15 cellular contexts compared by ENCODE assay signal in the genomic region with DNA sequence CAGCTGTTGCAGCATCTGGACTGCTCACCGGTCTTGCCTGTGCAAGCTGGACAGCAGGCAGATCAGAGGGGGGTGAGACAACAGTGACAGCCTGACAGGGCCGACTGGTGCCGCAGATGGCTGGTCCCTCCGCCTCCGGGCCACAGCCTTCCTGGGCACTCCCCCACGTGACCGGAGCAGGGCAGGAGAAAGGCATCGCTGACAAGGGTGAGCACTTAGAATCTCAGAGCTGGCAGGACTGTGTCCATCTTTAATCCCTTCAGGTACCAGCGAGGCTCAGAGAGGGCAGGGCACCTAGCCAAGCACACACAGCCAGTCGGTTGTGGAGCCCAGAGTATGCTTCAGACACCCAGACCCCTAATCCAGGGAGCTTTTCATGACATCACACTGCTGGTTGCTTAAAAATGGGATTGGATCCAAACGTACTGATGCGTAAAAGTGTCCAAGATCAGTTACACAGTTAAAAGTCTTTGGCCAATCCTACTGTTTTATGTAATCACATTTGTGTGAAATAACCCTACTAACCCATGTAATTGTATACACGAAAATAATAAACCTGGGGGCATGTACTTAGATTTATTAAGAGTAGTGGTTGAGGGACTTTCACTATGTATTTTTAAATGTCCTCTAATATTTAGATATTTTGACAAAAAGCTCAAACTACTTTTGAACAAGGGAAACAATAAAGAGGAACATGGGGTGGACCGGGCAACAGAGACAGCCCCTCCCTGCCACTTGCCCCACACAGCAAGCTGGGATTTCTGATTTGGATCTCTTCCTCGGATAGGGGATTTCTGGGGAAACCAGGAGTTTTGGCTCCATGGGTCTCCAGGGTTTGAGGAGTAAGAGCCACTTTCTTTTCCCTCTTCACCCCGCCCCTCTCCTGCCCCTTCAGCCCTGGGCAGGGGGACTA. TPM values are rescaled to one million over a fixed set of nuclear protein-coding genes. Genes with fewer than 3 reads are reported as not detected.
DNase-seq lines count a peak whose midpoint lies in the region; ATAC-seq lines count a peak whose summit lies in the region.
"Had no signal": no experiment of that assay in that cellular context is flagged by ENCODE, and none has a peak within 500 bp of the region (broad histone marks: within the 10 kb centered on the region; RNA-seq: fewer than 3 reads in every experiment).

No MANE protein-coding gene starts in this region.

- H3K4me3 Mint-ChIP-seq in stimulated activated naive B cell treated with anti-CD40 and anti-IgM and Interleukin-4, amounts not matched to agents 10 μg/mL and 1 μg/mL and 100 μg/mL, for 72 hours: no peak overlapping the region
- H3K4me3 Mint-ChIP-seq: activated CD8-positive, alpha-beta memory T cell treated with anti-CD3 and anti-CD28 coated beads, Interleukin-2, amount 10 ng/mL, durations not matched to agents 7 days and 5 days; T-helper 2 cell treated with Interferon-gamma antibody and Interleukin-4, amounts not matched to agents 5 μg/mL and 100 μg/mL, for 36 hours had no signal

- no peak overlapping the region for H3K9ac ChIP-seq in HUES64 (ENCODE audit: low read depth, low read length)

- peaks cover 60 to 65% of the 10 kb centered on the region in 2 donors for H3K27me3 Mint-ChIP-seq in stimulated activated naive B cell treated with anti-CD40 and anti-IgM and Interleukin-4, amounts not matched to agents 10 μg/mL and 1 μg/mL and 100 μg/mL, for 72 hours

- H3K27ac ChIP-seq in HUES64 (ENCODE audit: low read depth, low read length) (no peak overlapping the region), layer of hippocampus (ENCODE audit: low read depth, low read length) (peak overlapping the region; percentile 95)
- H3K27ac ChIP-seq: left ventricle myocardium inferior had no signal

- H3K36me3 Mint-ChIP-seq in stimulated activated naive B cell treated with anti-CD40 and anti-IgM and Interleukin-4, amounts not matched to agents 10 μg/mL and 1 μg/mL and 100 μg/mL, for 72 hours: no peaks in the 10 kb centered on the region
- H3K36me3 Mint-ChIP-seq: activated CD8-positive, alpha-beta memory T cell treated with anti-CD3 and anti-CD28 coated beads, Interleukin-2, amount 10 ng/mL, durations not matched to agents 7 days and 5 days had no signal

- no peaks in the 10 kb centered on the region for H3K9me3 ChIP-seq in HUES64 (ENCODE audit: insufficient read depth, low read depth, low read length)
- H3K9me3 ChIP-seq: left ventricle myocardium inferior had no signal

- no peaks in the 10 kb centered on the region for H3K4me1 Mint-ChIP-seq in stimulated activated naive B cell treated with anti-CD40 and anti-IgM and Interleukin-4, amounts not matched to agents 10 μg/mL and 1 μg/mL and 100 μg/mL, for 72 hours
- H3K4me1 Mint-ChIP-seq: activated CD8-positive, alpha-beta memory T cell treated with anti-CD3 and anti-CD28 coated beads, Interleukin-2, amount 10 ng/mL, durations not matched to agents 7 days and 5 days had no signal

- ATAC-seq in GM19395 (IDR thresholded peaks at IDR 0.05; ENCODE audit: unreplicated experiment): no peak
- ATAC-seq in stimulated activated naive B cell treated with anti-CD40 and anti-IgM and Interleukin-4, amounts not matched to agents 10 μg/mL and 1 μg/mL and 100 μg/mL, for 72 hours (replicated peaks): no peak
- ATAC-seq: activated CD8-positive, alpha-beta memory T cell treated with anti-CD3 and anti-CD28 coated beads, Interleukin-2, amount 10 ng/mL, durations not matched to agents 7 days and 5 days had no signal

- H3K9me3 Mint-ChIP-seq in stimulated activated naive B cell treated with anti-CD40 and anti-IgM and Interleukin-4, amounts not matched to agents 10 μg/mL and 1 μg/mL and 100 μg/mL, for 72 hours: no peaks in the 10 kb centered on the region
- H3K9me3 Mint-ChIP-seq: T-helper 2 cell treated with Interferon-gamma antibody and Interleukin-4, amounts not matched to agents 5 μg/mL and 100 μg/mL, for 36 hours had no signal

- H3K4me3 ChIP-seq in HUES64 (ENCODE audit: low read length): peak overlapping the region; percentile 30; the same call in 1 of the 2 replicates

- H3K4me1 ChIP-seq in HUES64 (ENCODE audit: insufficient read depth, low read length): peaks cover 25% of the 10 kb centered on the region

- peaks cover 58% of the 10 kb centered on the region for H3K27me3 ChIP-seq in HUES64 (ENCODE audit: insufficient read depth, low read length)
- no peaks in the 10 kb centered on the region for H3K27me3 ChIP-seq in layer of hippocampus (ENCODE audit: control insufficient read depth, insufficient read depth, low read length)

- DNase-seq in Ammon's horn (ENCODE audit: low spot score): peak; percentile 83
- DNase-seq in cerebellar cortex (ENCODE audit: low spot score): peak; percentile 87
- DNase-seq in hepatic stellate cell (ENCODE audit: low spot score): no peak
- DNase-seq in AG08396 (ENCODE audit: low spot score): no peak
- no peak for DNase-seq in stimulated activated naive B cell treated with anti-CD40 and anti-IgM and Interleukin-4, amounts not matched to agents 10 μg/mL and 1 μg/mL and 100 μg/mL, for 72 hours
- DNase-seq: activated CD4-positive, CD25-positive, alpha-beta regulatory T cell treated with anti-CD3 and anti-CD28 coated beads, Interleukin-2, amount 50 U/mL, for 72 hours; activated CD8-positive, alpha-beta memory T cell treated with anti-CD3 and anti-CD28 coated beads, Interleukin-2, amount 10 ng/mL, durations not matched to agents 7 days and 5 days; activated gamma-delta T cell treated with Interleukin-2 at 50 U/mL for 16 hours; left ventricle myocardium inferior; NCI-H2081 treated with DMSO at 0.1 percent for 48 hours; SHP77 had no signal

- no peak overlapping the region for H3K27ac Mint-ChIP-seq in stimulated activated naive B cell treated with anti-CD40 and anti-IgM and Interleukin-4, amounts not matched to agents 10 μg/mL and 1 μg/mL and 100 μg/mL, for 72 hours
- H3K27ac Mint-ChIP-seq: activated CD8-positive, alpha-beta memory T cell treated with anti-CD3 and anti-CD28 coated beads, Interleukin-2, amount 10 ng/mL, durations not matched to agents 7 days and 5 days; T-helper 2 cell treated with Interferon-gamma antibody and Interleukin-4, amounts not matched to agents 5 μg/mL and 100 μg/mL, for 36 hours had no signal

- WGBS in HUES64: 77% methylated on average over 15 of the region's 16 CpGs

- H3K36me3 ChIP-seq in HUES64 (ENCODE audit: insufficient read depth, low read length): no peaks in the 10 kb centered on the region
- H3K36me3 ChIP-seq: left ventricle myocardium inferior had no signal

RNA-seq across cellular contexts. Expression of a gene that starts 0.8 kb away (rescaled TPM):
- 2.1 TPM for polyA plus RNA-seq in HUES64 (2013, experiment 1 of 2)
- 2.1 TPM for polyA plus RNA-seq in HUES64 (2013, experiment 2 of 2)

RNA-seq across cellular contexts. Expression of a gene that starts 42.0 kb away (rescaled TPM):
- polyA plus RNA-seq in HUES64 (2013, experiment 1 of 2): 1.2 TPM
- 1.5 TPM for polyA plus RNA-seq in HUES64 (2013, experiment 2 of 2)

Comparison
In these comparisons a context has a peak if more than half of its experiments do, and no peak if none do; other contexts are left out.
1. DNase-seq: peak in Ammon's horn (single experiment) and cerebellar cortex (single experiment); none in hepatic stellate cell (single experiment), AG08396 (single experiment) and stimulated activated naive B cell treated with anti-CD40 and anti-IgM and Interleukin-4, amounts not matched to agents 10 μg/mL and 1 μg/mL and 100 μg/mL, for 72 hours (single experiment).